ENCODE assay signal across 17 cellular contexts in genomic region chr9:33197279-33197678, GRCh38. TPM values are rescaled to one million over a fixed set of nuclear protein-coding genes. Genes with fewer than 3 reads are reported as not detected.
DNase-seq lines count a peak whose midpoint lies in the region; ATAC-seq and TF ChIP-seq lines count a peak whose summit lies in the region.
"Had no signal": no experiment of that assay in that cellular context is flagged by ENCODE, and none has a peak within 500 bp of the region (broad histone marks: within the 10 kb centered on the region; RNA-seq: fewer than 3 reads in every experiment).

No MANE protein-coding gene starts in this region.

- H3K9me3 Mint-ChIP-seq in neural progenitor cell = no peaks in the 10 kb centered on the region
- H3K9me3 Mint-ChIP-seq: naive B cell had no signal

- CTCF ChIA-PET in OCI-LY7 (lab: Charles Lee; ENCODE audit: unreplicated experiment) = no interaction called here

- H2AFZ ChIP-seq in OCI-LY7 (ENCODE audit: low read length) = peak overlapping the region; percentile 14; the same call in 1 of the 2 replicates
- peak overlapping the region; percentile 37 for H2AFZ ChIP-seq in neural progenitor cell (replicated peaks)

- H3K4me1 Mint-ChIP-seq in neural progenitor cell = no peaks in the 10 kb centered on the region

- no peaks in the 10 kb centered on the region for H3F3A ChIP-seq in neural progenitor cell (ENCODE audit: low read depth)

- no peak overlapping the region for H3K4me3 ChIP-seq in OCI-LY7 (ENCODE audit: low read depth, low read length, poor library complexity, severe bottlenecking)
- no peak overlapping the region for H3K4me3 ChIP-seq in heart left ventricle
- H3K4me3 ChIP-seq in neural progenitor cell = no peak overlapping the region
- H3K4me3 ChIP-seq in upper lobe of right lung = no peak overlapping the region
- H3K4me3 ChIP-seq in spleen = no peak overlapping the region

- H3K9ac ChIP-seq in neural progenitor cell = no peak overlapping the region

- no peaks in the 10 kb centered on the region for H3K36me3 ChIP-seq in OCI-LY7 (ENCODE audit: insufficient read depth, low read length)
- no peaks in the 10 kb centered on the region for H3K36me3 ChIP-seq in heart left ventricle
- H3K36me3 ChIP-seq in neural progenitor cell = no peaks in the 10 kb centered on the region
- H3K36me3 ChIP-seq in upper lobe of right lung = no peaks in the 10 kb centered on the region
- no peaks in the 10 kb centered on the region for H3K36me3 ChIP-seq in spleen

- H3K27ac Mint-ChIP-seq in neural progenitor cell = no peak overlapping the region

- TF ChIP-seq POLR2A in heart left ventricle (IDR thresholded peaks at IDR 0.05) (no peak), spleen (IDR thresholded peaks at IDR 0.05) (no peak)

- no peak overlapping the region for H3K4me2 ChIP-seq in OCI-LY7 (ENCODE audit: low read length)
- no peak overlapping the region for H3K4me2 ChIP-seq in neural progenitor cell

- H3K4me1 ChIP-seq in OCI-LY7 (ENCODE audit: insufficient read depth, low read length, poor library complexity, severe bottlenecking) (peaks cover 13% of the 10 kb centered on the region), heart left ventricle (peaks cover 0 to 19% (median 8%) of the 10 kb centered on the region in 12 donors), neural progenitor cell (no peaks in the 10 kb centered on the region), upper lobe of right lung (peaks cover 6% of the 10 kb centered on the region), spleen (peaks cover 0 to 4% (median 2%) of the 10 kb centered on the region in 6 donors)

- BruUV-seq in OCI-LY7 (replicated peaks; lab: Mats Ljungman, UMichigan) = no TSS peak

- H3K4me3 Mint-ChIP-seq in neural progenitor cell = no peak overlapping the region

- H3K27ac ChIP-seq in OCI-LY7 (ENCODE audit: low read depth, low read length, poor library complexity, severe bottlenecking) (no peak overlapping the region), heart left ventricle (peak overlapping the region; percentile 4 to 73 (median 52)), neural progenitor cell (no peak overlapping the region), upper lobe of right lung (no peak overlapping the region), spleen (no peak overlapping the region)

- no peaks in the 10 kb centered on the region for H3K9me3 ChIP-seq in OCI-LY7 (ENCODE audit: low read length)
- no peaks in the 10 kb centered on the region for H3K9me3 ChIP-seq in heart left ventricle
- no peaks in the 10 kb centered on the region for H3K9me3 ChIP-seq in neural progenitor cell (ENCODE audit: low read depth)
- H3K9me3 ChIP-seq in upper lobe of right lung = no peaks in the 10 kb centered on the region
- no peaks in the 10 kb centered on the region for H3K9me3 ChIP-seq in spleen

- H3K27me3 ChIP-seq in heart left ventricle (no peaks in the 10 kb centered on the region), neural progenitor cell (no peaks in the 10 kb centered on the region), upper lobe of right lung (no peaks in the 10 kb centered on the region), spleen (replicated peaks in 1 of 7) (no peaks in the 10 kb centered on the region)

- TF ChIP-seq CTCF in OCI-LY7 (conservative IDR thresholded peaks at IDR 0.05; ENCODE audit: low read length) = no peak
- no peak for TF ChIP-seq CTCF in heart left ventricle (IDR thresholded peaks at IDR 0.05)
- no peak for TF ChIP-seq CTCF in neural progenitor cell (IDR thresholded peaks at IDR 0.05)
- no peak for TF ChIP-seq CTCF in upper lobe of right lung (IDR thresholded peaks at IDR 0.05)
- TF ChIP-seq CTCF in spleen (IDR thresholded peaks at IDR 0.05 in 8 of 11, conservative IDR thresholded peaks at IDR 0.05 in 3 of 11) = no peak

- intact Hi-C loops in OCI-LY7 (cut with micrococcal nuclease; ENCODE audit: unreplicated experiment) = no loop called here
- intact Hi-C loops in heart left ventricle (cut with DNase I) = no loop called here
- intact Hi-C loops in upper lobe of right lung (cut with DNase I) = no loop called here
- intact Hi-C loops in spleen (cut with DNase I; ENCODE audit: low total_unique reads) = no loop called here

- no peaks in the 10 kb centered on the region for H3K9me2 ChIP-seq in OCI-LY7 (ENCODE audit: insufficient read depth, low read length)

- H4K20me1 ChIP-seq in OCI-LY7 (ENCODE audit: insufficient read depth, low read length) (no peaks in the 10 kb centered on the region), neural progenitor cell (ENCODE audit: low read depth) (no peaks in the 10 kb centered on the region)

- H3K79me2 ChIP-seq in OCI-LY7 (ENCODE audit: insufficient read depth, low read depth, low read length) (no peaks in the 10 kb centered on the region), neural progenitor cell (ENCODE audit: low read depth) (no peaks in the 10 kb centered on the region)

- WGBS in heart left ventricle, 4 donors = 58 to 75% (median 64%) methylated on average over 2 of the region's 2 CpGs
- WGBS in spleen, 5 donors = 70 to 94% (median 82%) methylated on average over 2 of the region's 2 CpGs

- no peaks in the 10 kb centered on the region for H3K36me3 Mint-ChIP-seq in neural progenitor cell
- H3K36me3 Mint-ChIP-seq: naive B cell had no signal

- DNase-seq in OCI-LY7 (ENCODE audit: low spot score) (no peak), heart left ventricle (peak in 4 of 5 donors; percentile 30 to 53 (median 40)), neural progenitor cell (ENCODE audit: low spot score) (no peak), upper lobe of right lung (no peak), spleen (no peak), ecto neural progenitor cell (ENCODE audit: low spot score) (no peak)
- DNase-seq: central memory CD4-positive, alpha-beta T cell; effector CD8-positive, alpha-beta T cell; EL; left colon; naive B cell; NCI-H1105 treated with DMSO at 0.1 percent for 48 hours; NCI-H774; stimulated activated CD4-positive, alpha-beta T cell treated with anti-CD3 and anti-CD28 coated beads, Interleukin-15, amount 100 ng/mL, for 24 hours; stimulated activated naive CD8-positive, alpha-beta T cell treated with anti-CD3 and anti-CD28 coated beads, Interleukin-15, Interleukin-2, amounts not matched to agents 100 U/mL and 50 U/mL, for 24 hours had no signal

- H3K27me3 Mint-ChIP-seq in neural progenitor cell (ENCODE audit: insufficient read depth, low read depth) = peaks cover 10% of the 10 kb centered on the region
- H3K27me3 Mint-ChIP-seq: naive B cell had no signal

- ATAC-seq in heart left ventricle = peak; percentile 82 to 86 (median 82)
- peak; percentile 32 for ATAC-seq in upper lobe of right lung
- ATAC-seq in HG02938 (IDR thresholded peaks at IDR 0.05; ENCODE audit: unreplicated experiment) = no peak
- ATAC-seq: left colon; stimulated activated naive CD8-positive, alpha-beta T cell treated with anti-CD3 and anti-CD28 coated beads, Interleukin-15, Interleukin-2, amounts not matched to agents 100 U/mL and 50 U/mL, for 24 hours had no signal

- POLR2A ChIA-PET in OCI-LY7 (lab: Charles Lee) = interaction anchor here (0.8 kb wide), 2 partner anchors 10 to 23 kb away, joined by 3 to 4 read pairs; no protein-coding TSS in a partner anchor

RNA-seq across cellular contexts. Expression of gene B4GALT1, which starts 30.1 kb away (rescaled TPM):
- total RNA-seq in OCI-LY7 (2014; rRNA removed; shearing (Covaris generic)) = 8.1 and 12.8 TPM in 2 replicates
- total RNA-seq in OCI-LY7 (2022) (38.7 and 43.7 TPM in 2 replicates), heart left ventricle (10 to 100 TPM; 27.4 to 73.3 (median 44.8) TPM), neural progenitor cell (ENCODE audit: low replicate concordance) (7.3 and 7.5 TPM in 2 replicates), upper lobe of right lung (80.1 TPM), spleen (100 to 1,000 TPM in 2 of 7 donors, 10 to 100 TPM in 5; 75.1 to 111 (median 91.4) TPM)
- polyA plus RNA-seq in heart left ventricle (10 to 100 TPM; 10.6 to 37.2 TPM), spleen (10 to 100 TPM; 18.1 to 29.5 (median 25.4) TPM)

RNA-seq across cellular contexts. Expression of gene SPINK4, which starts 42.7 kb away (rescaled TPM):
- total RNA-seq in OCI-LY7 (2014; rRNA removed; shearing (Covaris generic)) = 0.51 TPM in 1 of 2 replicates, not detected in the other
- not detected in 2 replicates for total RNA-seq in OCI-LY7 (2022)
- total RNA-seq in heart left ventricle = not detected
- not detected for polyA plus RNA-seq in heart left ventricle
- total RNA-seq in neural progenitor cell (ENCODE audit: low replicate concordance) = not detected in 2 replicates
- not detected for total RNA-seq in upper lobe of right lung
- total RNA-seq in spleen = not detected
- under 1 TPM in 1 of 3 donors, not detected in 2; 0.67 TPM for polyA plus RNA-seq in spleen
- total RNA-seq: posterior vena cava had no signal

Comparison
In these comparisons a context has a peak if more than half of its experiments do, and no peak if none do; other contexts are left out.
1. DNase-seq: peak in heart left ventricle (4 of 5); none in OCI-LY7 (single experiment), neural progenitor cell (single experiment), upper lobe of right lung (single experiment), spleen (single experiment) and ecto neural progenitor cell (single experiment).
2. H3K27ac ChIP-seq: peak in heart left ventricle (12 of 12); none in OCI-LY7 (single experiment), neural progenitor cell (single experiment), upper lobe of right lung (single experiment) and spleen (0 of 8).